In the genomic region with DNA sequence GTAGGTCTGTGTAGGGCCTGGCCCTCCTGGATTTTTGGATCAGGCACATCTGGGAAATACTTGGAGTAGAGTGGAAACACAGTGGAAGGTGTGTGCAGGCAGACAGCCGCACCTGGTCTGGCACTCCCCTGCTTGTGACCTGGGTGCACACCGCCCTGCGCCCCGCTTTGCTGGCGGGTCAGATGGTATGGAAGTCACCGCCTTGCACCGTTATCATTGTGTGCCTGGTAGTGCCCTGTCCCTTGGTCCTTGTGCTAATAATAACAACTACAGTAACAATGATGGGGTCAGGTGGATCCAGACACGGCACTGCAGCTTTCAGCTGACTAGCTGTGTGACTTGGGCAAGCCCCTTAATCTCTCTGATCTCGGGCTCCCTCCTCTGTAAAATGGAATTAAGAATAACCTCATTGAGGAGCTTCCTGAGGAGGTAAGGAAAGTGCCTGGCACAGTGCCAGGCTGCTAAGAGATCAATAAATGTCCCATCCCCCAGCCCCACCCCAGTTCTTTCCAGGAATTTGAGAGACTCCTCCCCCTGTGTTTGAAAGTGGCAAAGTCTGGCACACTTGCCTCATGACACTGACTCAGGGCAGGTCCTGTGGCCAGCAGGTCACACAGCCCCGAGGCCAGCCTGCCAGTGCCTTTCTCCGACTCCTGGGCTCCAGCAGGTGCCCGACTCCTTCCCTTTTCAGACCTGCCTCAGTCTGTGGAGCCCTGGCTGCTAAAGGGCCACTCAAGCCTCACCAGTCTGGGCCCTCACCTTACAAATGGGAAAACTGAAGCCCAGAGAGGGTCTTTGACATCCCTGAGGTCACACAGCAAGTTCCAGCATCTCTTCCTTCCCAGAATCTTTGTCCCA, we compare ENCODE assay signal across 8 cellular contexts. TPM values are rescaled to one million over a fixed set of nuclear protein-coding genes. Genes with fewer than 3 reads are reported as not detected.
DNase-seq lines count a peak whose midpoint lies in the region; ATAC-seq, FAIRE-seq and TF ChIP-seq lines count a peak whose summit lies in the region.

No MANE protein-coding gene starts in this region.

- DNase-seq in A549 (ENCODE audit: low read depth in 1 of 2, low spot score in 1 of 2) (no peak), OCI-LY7 (ENCODE audit: low spot score) (no peak), coronary artery (ENCODE audit: low spot score) (peak; percentile 58), GM19238 (ENCODE audit: insufficient read length, low spot score) (no peak), AML-193 (lab: John Stamatoyannopoulos, UW) (no peak)

- H3K4me2 ChIP-seq in A549 (peak overlapping the region; percentile 37), OCI-LY7 (ENCODE audit: low read length) (peak overlapping the region; percentile 92)

- H3K4me3 ChIP-seq in A549 (no peak overlapping the region), OCI-LY7 (ENCODE audit: low read depth, low read length, poor library complexity, severe bottlenecking) (peak overlapping the region; percentile 56), coronary artery (no peak overlapping the region), mucosa of rectum (ENCODE audit: low read length in 2 of 2) (no peak overlapping the region)

- POLR2A ChIA-PET in A549 (lab: Yijun Ruan, JAX) = no interaction called here
- POLR2A ChIA-PET in OCI-LY7 (lab: Charles Lee) = interaction anchor here (1.6 to 2.3 kb wide), 2 partner anchors 10 to 13 kb away, joined by 4 to 25 read pairs; a partner anchor contains a TSS

- no peaks in the 10 kb centered on the region for H3K9me2 ChIP-seq in OCI-LY7 (ENCODE audit: insufficient read depth, low read length)

- TF ChIP-seq CTCF in A549 (IDR thresholded peaks at IDR 0.05) = no peak
- no peak for TF ChIP-seq CTCF in OCI-LY7 (conservative IDR thresholded peaks at IDR 0.05; ENCODE audit: low read length)
- TF ChIP-seq CTCF in coronary artery (IDR thresholded peaks at IDR 0.05) = no peak

- H3K36me3 ChIP-seq in OCI-LY7 (ENCODE audit: insufficient read depth, low read length) (peaks cover 79% of the 10 kb centered on the region), mucosa of rectum (ENCODE audit: control insufficient read depth in 2 of 2, insufficient read depth in 2 of 2, low read length in 2 of 2) (peaks cover 0 to 14% of the 10 kb centered on the region in 2 donors)

- ATAC-seq in A549 (peak in 1 of 2 experiments; percentile 12; a peak in 2 of 6 replicates), GM18498 (IDR thresholded peaks at IDR 0.05; ENCODE audit: unreplicated experiment) (no peak), GM21786 (IDR thresholded peaks at IDR 0.05; ENCODE audit: unreplicated experiment) (no peak)

- no peak for TF ChIP-seq EP300 in A549 (IDR thresholded peaks at IDR 0.05)

- no peak overlapping the region for H2AFZ ChIP-seq in OCI-LY7 (ENCODE audit: low read length)

- no TSS peak for BruUV-seq in OCI-LY7 (replicated peaks; lab: Mats Ljungman, UMichigan)

- TF ChIP-seq POLR2A in A549 (IDR thresholded peaks at IDR 0.05; ENCODE audit: low read length) = no peak

- no peaks in the 10 kb centered on the region for H3K27me3 ChIP-seq in mucosa of rectum (ENCODE audit: control insufficient read depth in 2 of 2, insufficient read depth in 2 of 2, low read length in 2 of 2)

- WGBS in A549 (ENCODE audit: missing lambda C conversion rate) = 81% methylated on average over 12 of the region's 12 CpGs

- H3K79me2 ChIP-seq in OCI-LY7 (ENCODE audit: insufficient read depth, low read depth, low read length) = peaks cover 41% of the 10 kb centered on the region

- peaks cover 3% of the 10 kb centered on the region; the same call in 1 of the 2 replicates for H4K20me1 ChIP-seq in OCI-LY7 (ENCODE audit: insufficient read depth, low read length)

- TF ChIP-seq RAD21 in A549 (conservative IDR thresholded peaks at IDR 0.05 in 1 of 2, IDR thresholded peaks at IDR 0.05 in 1 of 2) = no peak

- H3K9ac ChIP-seq in mucosa of rectum (ENCODE audit: low read depth in 1 of 2, low read length in 2 of 2) = peak overlapping the region; percentile 34

- H3K27ac ChIP-seq in A549 = peak overlapping the region; percentile 27 to 46; a peak in 4 of 6 replicates
- H3K27ac ChIP-seq in OCI-LY7 (ENCODE audit: low read depth, low read length, poor library complexity, severe bottlenecking) = peak overlapping the region; percentile 97
- H3K27ac ChIP-seq in coronary artery = peak overlapping the region in 1 of 2 donors; percentile 56
- peak overlapping the region; percentile 10 to 65 for H3K27ac ChIP-seq in mucosa of rectum (ENCODE audit: low read depth in 2 of 2, low read length in 2 of 2)

- intact Hi-C loops in OCI-LY7 (cut with micrococcal nuclease; ENCODE audit: unreplicated experiment) = no loop called here

- CTCF ChIA-PET in A549 (lab: Yijun Ruan, JAX) (interaction anchor here (1.2 to 8.1 kb wide), 3 partner anchors 9 to 186 kb away, joined by 4 to 66 read pairs (median 6); a partner anchor contains a TSS), OCI-LY7 (lab: Charles Lee; ENCODE audit: unreplicated experiment) (no interaction called here)

- H3K9me3 ChIP-seq in A549 (no peaks in the 10 kb centered on the region), OCI-LY7 (ENCODE audit: low read length) (no peaks in the 10 kb centered on the region), mucosa of rectum (ENCODE audit: control insufficient read depth in 2 of 2, low read length in 2 of 2) (no peaks in the 10 kb centered on the region)

- H3K4me1 ChIP-seq in A549 = peaks cover 19% of the 10 kb centered on the region
- peaks cover 85% of the 10 kb centered on the region for H3K4me1 ChIP-seq in OCI-LY7 (ENCODE audit: insufficient read depth, low read length, poor library complexity, severe bottlenecking)
- H3K4me1 ChIP-seq in mucosa of rectum (ENCODE audit: control insufficient read depth in 2 of 2, insufficient read depth in 2 of 2, low read length in 2 of 2) = peaks cover 18 to 21% of the 10 kb centered on the region in 2 donors

- no peak for FAIRE-seq in A549 (lab: Jason Lieb, UNC)

TF ChIP-seq in A549, 52 proteins besides CTCF, POLR2A, EP300 and RAD21:
- TF ChIP-seq RNF2 (IDR thresholded peaks at IDR 0.05; ENCODE audit: borderline replicate concordance, low read depth) (no peak), CHD2 (IDR thresholded peaks at IDR 0.05; ENCODE audit: low read length, partially characterized antibody) (no peak), ZFP36 (IDR thresholded peaks at IDR 0.05; ENCODE audit: borderline replicate concordance, partially characterized antibody) (peak; percentile 84), HEYL (CRISPR knock-in tag; IDR thresholded peaks at IDR 0.05) (no peak), EHF (CRISPR knock-in tag; IDR thresholded peaks at IDR 0.05) (no peak), FOSL2 (IDR thresholded peaks at IDR 0.05) (no peak), FOSL2 (CRISPR knock-in tag; IDR thresholded peaks at IDR 0.05) (no peak), ESRRA (IDR thresholded peaks at IDR 0.05; ENCODE audit: borderline replicate concordance, low read length) (no peak)
- TF ChIP-seq, protein P1, sequence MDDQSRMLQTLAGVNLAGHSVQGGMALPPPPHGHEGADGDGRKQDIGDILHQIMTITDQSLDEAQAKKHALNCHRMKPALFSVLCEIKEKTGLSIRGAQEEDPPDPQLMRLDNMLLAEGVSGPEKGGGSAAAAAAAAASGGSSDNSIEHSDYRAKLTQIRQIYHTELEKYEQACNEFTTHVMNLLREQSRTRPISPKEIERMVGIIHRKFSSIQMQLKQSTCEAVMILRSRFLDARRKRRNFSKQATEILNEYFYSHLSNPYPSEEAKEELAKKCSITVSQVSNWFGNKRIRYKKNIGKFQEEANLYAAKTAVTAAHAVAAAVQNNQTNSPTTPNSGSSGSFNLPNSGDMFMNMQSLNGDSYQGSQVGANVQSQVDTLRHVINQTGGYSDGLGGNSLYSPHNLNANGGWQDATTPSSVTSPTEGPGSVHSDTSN (IDR thresholded peaks at IDR 0.05) = no peak

RNA-seq across cellular contexts. Expression of a gene that starts 9.8 kb away (rescaled TPM):
- 47.4 and 65.8 TPM in 2 replicates for polyA plus RNA-seq in A549 (2011; rRNA removed)
- 29.1 and 29.9 TPM in 2 replicates for polyA plus RNA-seq in A549 (2012; cell fraction: cytosol; rRNA removed)
- 19.6 and 26.9 TPM in 2 replicates for polyA plus RNA-seq in A549 (2012; cell fraction: nucleus; rRNA removed)
- 6.1 to 10.5 TPM (median 7.2 TPM) in 3 replicates for polyA plus RNA-seq in A549 (2017; fragmentation: RNase III; extraction: RNeasy Plus Mini Kit Qiagen cat#74134 plus additional on column Dnase treatment)
- polyA minus RNA-seq in A549 (2011; rRNA and poly(A)+ RNA removed) = 17.5 and 24.0 TPM in 2 replicates
- 345 and 502 TPM in 2 replicates for total RNA-seq in OCI-LY7 (2014; rRNA removed; shearing (Covaris generic))
- 244 and 310 TPM in 2 replicates for total RNA-seq in OCI-LY7 (2022)

RNA-seq across cellular contexts. Expression of a gene that starts 27.4 kb away (rescaled TPM):
- polyA plus RNA-seq in A549 (2011; rRNA removed) = 74.9 and 81.7 TPM in 2 replicates
- polyA plus RNA-seq in A549 (2012; cell fraction: cytosol; rRNA removed) = 53.3 and 68.6 TPM in 2 replicates
- 128 and 155 TPM in 2 replicates for polyA plus RNA-seq in A549 (2012; cell fraction: nucleus; rRNA removed)
- polyA plus RNA-seq in A549 (2017; fragmentation: RNase III; extraction: RNeasy Plus Mini Kit Qiagen cat#74134 plus additional on column Dnase treatment) = 57.2 to 65.5 TPM (median 62.9 TPM) in 3 replicates
- 129 and 164 TPM in 2 replicates for polyA minus RNA-seq in A549 (2011; rRNA and poly(A)+ RNA removed)
- 55.9 and 66.6 TPM in 2 replicates for total RNA-seq in OCI-LY7 (2014; rRNA removed; shearing (Covaris generic))
- total RNA-seq in OCI-LY7 (2022) = 41.7 and 43.1 TPM in 2 replicates
